In genomic region chr16:56265746-56266145, GRCh38 we compare ENCODE assay signal across 19 cellular contexts.
DNase-seq lines count a peak whose midpoint lies in the region; ATAC-seq and TF ChIP-seq lines count a peak whose summit lies in the region.
"Had no signal": no experiment of that assay in that cellular context is flagged by ENCODE, and none has a peak within 500 bp of the region (broad histone marks: within the 10 kb centered on the region; RNA-seq: fewer than 3 reads in every experiment).

No MANE protein-coding gene starts in this region.

- H3K27ac ChIP-seq in CD4-positive, alpha-beta memory T cell (ENCODE audit: low read depth, low read length): no peak overlapping the region
- no peak overlapping the region for H3K27ac ChIP-seq in HEK293 (ENCODE audit: extremely low read depth, low read depth, low read length)

- no peaks in the 10 kb centered on the region for H3K27me3 ChIP-seq in CD4-positive, alpha-beta memory T cell (ENCODE audit: insufficient read depth, low read length)
- H3K27me3 ChIP-seq: BE2C had no signal

- no peaks in the 10 kb centered on the region for H3K27me3 Mint-ChIP-seq in CD4-positive, alpha-beta memory T cell
- H3K27me3 Mint-ChIP-seq in effector memory CD8-positive, alpha-beta T cell: no peaks in the 10 kb centered on the region
- H3K27me3 Mint-ChIP-seq in HFFc6 (ENCODE audit: insufficient read depth): peaks cover 16% of the 10 kb centered on the region

- TF ChIP-seq CTCF in HEK293 (tag by site-specific recombination; IDR thresholded peaks at IDR 0.05) (no peak), HFFc6 (IDR thresholded peaks at IDR 0.05) (no peak)

- peaks cover 42% of the 10 kb centered on the region for H3K4me1 ChIP-seq in CD4-positive, alpha-beta memory T cell (ENCODE audit: insufficient read depth, low read length)
- no peaks in the 10 kb centered on the region for H3K4me1 ChIP-seq in HEK293 (ENCODE audit: control insufficient read depth, insufficient read depth, low read length)
- H3K4me1 ChIP-seq: HAP-1 had no signal

- peak overlapping the region in 2 of 8 donors; percentile 15 to 54 for H3K4me3 Mint-ChIP-seq in CD4-positive, alpha-beta memory T cell
- no peak overlapping the region for H3K4me3 Mint-ChIP-seq in effector memory CD8-positive, alpha-beta T cell
- no peak overlapping the region for H3K4me3 Mint-ChIP-seq in stimulated activated effector memory CD8-positive, alpha-beta T cell treated with anti-CD3 and anti-CD28 coated beads, Interleukin-12 subunit alpha, Interleukin-12 subunit beta, amount 100 ng/mL, for 72 hours
- no peak overlapping the region for H3K4me3 Mint-ChIP-seq in HFFc6
- H3K4me3 Mint-ChIP-seq: IgD-negative memory B cell had no signal

- POLR2A ChIA-PET in CD4-positive, alpha-beta memory T cell (lab: Charles Lee; ENCODE audit: partially characterized antibody): interaction anchor here (0.6 to 6.4 kb wide), 3 partner anchors 13 to 358 kb away, joined by 4 to 78 read pairs (median 5); no protein-coding TSS in a partner anchor
- POLR2A ChIA-PET in HEK293 (lab: Yijun Ruan, JAX): interaction anchor here (1.1 kb wide), 1 partner anchor 12 kb away, joined by 3 read pairs; no protein-coding TSS in a partner anchor

- DNase-seq in CD4-positive, alpha-beta memory T cell: no peak
- no peak for DNase-seq in effector memory CD8-positive, alpha-beta T cell
- DNase-seq in stimulated activated effector memory CD8-positive, alpha-beta T cell treated with anti-CD3 and anti-CD28 coated beads, Interleukin-12 subunit alpha, Interleukin-12 subunit beta, amount 100 ng/mL, for 72 hours (ENCODE audit: low spot score in 2 of 2): no peak
- DNase-seq in GDM1 (lab: John Stamatoyannopoulos, UW): no peak
- DNase-seq in HFFc6: no peak
- no peak for DNase-seq in NK-92 (lab: John Stamatoyannopoulos, UW; ENCODE audit: unreplicated experiment)
- DNase-seq: BE2C; DMS153; NCI-H1436; NCI-H2081 treated with DMSO at 0.1 percent for 48 hours; NCI-H2227 treated with DMSO at 0.1 percent for 48 hours; NCI-H526 treated with DMSO at 0.1 percent for 48 hours; NK-92 treated with Interleukin-12 subunit alpha and Interleukin-12 subunit beta, amount 100 ng/mL, for 24 hours; OCI-M1; RPMI8226 had no signal

- peaks cover 36 to 56% (median 46%) of the 10 kb centered on the region in 4 donors for H3K4me1 Mint-ChIP-seq in CD4-positive, alpha-beta memory T cell
- H3K4me1 Mint-ChIP-seq in effector memory CD8-positive, alpha-beta T cell (ENCODE audit: low read depth in 2 of 2): peaks cover 56 to 68% of the 10 kb centered on the region in 2 donors
- H3K4me1 Mint-ChIP-seq in stimulated activated effector memory CD8-positive, alpha-beta T cell treated with anti-CD3 and anti-CD28 coated beads, Interleukin-12 subunit alpha, Interleukin-12 subunit beta, amount 100 ng/mL, for 72 hours: peaks cover 60% of the 10 kb centered on the region
- H3K4me1 Mint-ChIP-seq in HFFc6 (ENCODE audit: low read depth): peaks cover 28% of the 10 kb centered on the region

- CTCF ChIA-PET in CD4-positive, alpha-beta memory T cell (lab: Charles Lee; ENCODE audit: partially characterized antibody): interaction anchor here (1.7 to 6.0 kb wide), 4 partner anchors 14 to 320 kb away, joined by 4 to 57 read pairs (median 38); no protein-coding TSS in a partner anchor
- CTCF ChIA-PET in HEK293 (lab: Yijun Ruan, JAX): interaction anchor here (0.7 to 1.3 kb wide), 3 partner anchors 15 to 209 kb away, joined by 3 to 4 read pairs (median 3); no protein-coding TSS in a partner anchor

- no peaks in the 10 kb centered on the region for H3K36me3 ChIP-seq in CD4-positive, alpha-beta memory T cell (ENCODE audit: insufficient read depth, low read length)
- no peaks in the 10 kb centered on the region for H3K36me3 ChIP-seq in HEK293 (ENCODE audit: control insufficient read depth in 2 of 2, insufficient read depth in 1 of 2, low read length in 2 of 2)
- H3K36me3 ChIP-seq: HAP-1 had no signal

- H3K27ac Mint-ChIP-seq in CD4-positive, alpha-beta memory T cell: peak overlapping the region in 6 of 7 donors; percentile 12 to 59 (median 40)
- H3K27ac Mint-ChIP-seq in effector memory CD8-positive, alpha-beta T cell: peak overlapping the region; percentile 56 to 87
- peak overlapping the region; percentile 5 for H3K27ac Mint-ChIP-seq in stimulated activated effector memory CD8-positive, alpha-beta T cell treated with anti-CD3 and anti-CD28 coated beads, Interleukin-12 subunit alpha, Interleukin-12 subunit beta, amount 100 ng/mL, for 72 hours
- no peak overlapping the region for H3K27ac Mint-ChIP-seq in HFFc6
- H3K27ac Mint-ChIP-seq: IgD-negative memory B cell had no signal

- no peak overlapping the region for H3K4me3 ChIP-seq in CD4-positive, alpha-beta memory T cell (ENCODE audit: low read length in 2 of 2)
- H3K4me3 ChIP-seq in HEK293 (ENCODE audit: low read depth, low read length): no peak overlapping the region
- H3K4me3 ChIP-seq: GM12878, HAP-1 had no signal

- intact Hi-C loops in CD4-positive, alpha-beta memory T cell (cut with micrococcal nuclease): no loop called here

- H3K36me3 Mint-ChIP-seq in CD4-positive, alpha-beta memory T cell: no peaks in the 10 kb centered on the region
- H3K36me3 Mint-ChIP-seq in effector memory CD8-positive, alpha-beta T cell (ENCODE audit: insufficient read depth): peaks cover 8% of the 10 kb centered on the region
- H3K36me3 Mint-ChIP-seq in stimulated activated effector memory CD8-positive, alpha-beta T cell treated with anti-CD3 and anti-CD28 coated beads, Interleukin-12 subunit alpha, Interleukin-12 subunit beta, amount 100 ng/mL, for 72 hours: no peaks in the 10 kb centered on the region
- no peaks in the 10 kb centered on the region for H3K36me3 Mint-ChIP-seq in HFFc6 (ENCODE audit: low read depth)

- no peaks in the 10 kb centered on the region for H3K9me3 ChIP-seq in CD4-positive, alpha-beta memory T cell (ENCODE audit: control insufficient read depth in 1 of 2, low read length in 2 of 2)
- no peaks in the 10 kb centered on the region for H3K9me3 ChIP-seq in HEK293 (ENCODE audit: control insufficient read depth, insufficient read depth, low read depth, low read length)
- H3K9me3 ChIP-seq: BE2C, HAP-1 had no signal

- no peak for ATAC-seq in effector memory CD8-positive, alpha-beta T cell (replicated peaks)
- ATAC-seq in stimulated activated effector memory CD8-positive, alpha-beta T cell treated with anti-CD3 and anti-CD28 coated beads, Interleukin-12 subunit alpha, Interleukin-12 subunit beta, amount 100 ng/mL, for 72 hours: no peak
- ATAC-seq: GM12878 had no signal

- H3K9me3 Mint-ChIP-seq in CD4-positive, alpha-beta memory T cell: peaks cover 0 to 1% (median 0%) of the 10 kb centered on the region in 8 donors
- no peaks in the 10 kb centered on the region for H3K9me3 Mint-ChIP-seq in effector memory CD8-positive, alpha-beta T cell
- no peaks in the 10 kb centered on the region for H3K9me3 Mint-ChIP-seq in stimulated activated effector memory CD8-positive, alpha-beta T cell treated with anti-CD3 and anti-CD28 coated beads, Interleukin-12 subunit alpha, Interleukin-12 subunit beta, amount 100 ng/mL, for 72 hours
- no peaks in the 10 kb centered on the region for H3K9me3 Mint-ChIP-seq in HFFc6
- H3K9me3 Mint-ChIP-seq: IgD-negative memory B cell had no signal

TF ChIP-seq in HEK293, 187 proteins besides CTCF, POLR2A, EP300 and RAD21:
- TF ChIP-seq ZNF623 (tag by site-specific recombination; IDR thresholded peaks at IDR 0.05) (peak; percentile 61), INSM2 (tag by site-specific recombination; IDR thresholded peaks at IDR 0.05) (no peak)
